Comparison of ENCODE assay signal across 8 cellular contexts in the genomic region with DNA sequence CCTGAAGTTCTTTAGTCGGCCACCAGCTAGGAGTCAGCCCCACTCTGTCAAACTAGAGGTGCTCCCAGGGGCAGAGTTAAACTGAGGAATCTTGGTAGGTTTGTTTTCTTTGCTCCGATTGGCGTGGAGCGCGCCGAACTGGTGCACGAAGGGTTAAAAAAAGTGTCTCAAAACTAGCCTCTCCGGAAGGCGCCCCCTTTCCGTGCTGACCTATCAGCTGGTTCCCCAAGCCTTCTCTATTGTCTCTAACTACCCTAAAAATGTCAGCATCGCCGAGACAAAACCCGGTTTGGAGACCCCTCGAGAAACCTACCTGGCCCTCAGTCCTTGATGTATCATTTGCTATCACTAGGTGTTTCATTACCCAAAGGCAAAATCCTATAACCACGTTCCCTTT. TPM values are rescaled to one million over a fixed set of nuclear protein-coding genes. Genes with fewer than 3 reads are reported as not detected.
DNase-seq lines count a peak whose midpoint lies in the region; ATAC-seq and TF ChIP-seq lines count a peak whose summit lies in the region.

No MANE protein-coding gene starts in this region.

- intact Hi-C loops in PC-3 (cut with micrococcal nuclease) = loop anchor here (1.0 to 10.0 kb wide), 8 partner anchors 30 to 970 kb away; no protein-coding TSS in a partner anchor
- intact Hi-C loops in psoas muscle (cut with DNase I) = loop anchor here (5.0 to 10.0 kb wide), 4 partner anchors 90 to 827 kb away; a partner anchor contains a TSS
- intact Hi-C loops in posterior vena cava (cut with DNase I) = loop anchor here in 1 of 2 donors (10.0 kb wide), 3 partner anchors 117 to 727 kb away; no protein-coding TSS in a partner anchor

- peaks cover 16% of the 10 kb centered on the region; the same call in 1 of the 2 replicates for H3K36me3 ChIP-seq in PC-3 (ENCODE audit: low read depth, low read length)
- no peaks in the 10 kb centered on the region for H3K36me3 ChIP-seq in psoas muscle (ENCODE audit: insufficient read depth in 1 of 2, low read depth in 1 of 2)

- H3K27ac ChIP-seq in PC-3 (ENCODE audit: low read length) (peak overlapping the region; percentile 84), psoas muscle (peak overlapping the region; percentile 89)

- peaks cover 41% of the 10 kb centered on the region for H4K20me1 ChIP-seq in PC-3 (ENCODE audit: low read length)

- H2AFZ ChIP-seq in PC-3 (ENCODE audit: low read length) = peak overlapping the region; percentile 42

- POLR2A ChIA-PET in PC-3 (lab: Charles Lee; ENCODE audit: unreplicated experiment) = interaction anchor here (0.6 kb wide), 3 partner anchors 36 to 1223 kb away, joined by 3 to 4 read pairs (median 3); no protein-coding TSS in a partner anchor

- BruUV-seq in PC-3 (replicated peaks; lab: Mats Ljungman, UMichigan) = no TSS peak

- H3K27me3 ChIP-seq in PC-3 (ENCODE audit: low read length) = no peaks in the 10 kb centered on the region
- H3K27me3 ChIP-seq in psoas muscle (ENCODE audit: insufficient read depth in 3 of 3, low read length in 2 of 3) = no peaks in the 10 kb centered on the region

- peaks cover 4% of the 10 kb centered on the region for H3F3A ChIP-seq in PC-3 (ENCODE audit: low read length, unreplicated experiment)

- WGBS in psoas muscle, 3 donors = 0 to 1% (median 0%) methylated on average over 15 of the region's 15 CpGs

- H3K4me1 ChIP-seq in PC-3 (ENCODE audit: insufficient read depth, low read length) (peaks cover 45% of the 10 kb centered on the region), psoas muscle (peaks cover 33% of the 10 kb centered on the region)

- CTCF ChIA-PET in PC-3 (lab: Charles Lee) = interaction anchor here (1.0 kb wide), 1 partner anchor 719 kb away, joined by 4 read pairs; no protein-coding TSS in a partner anchor

- H3K4me2 ChIP-seq in PC-3 (ENCODE audit: low read length) = peak overlapping the region; percentile 89

- H3K9me2 ChIP-seq in PC-3 (replicated peaks; ENCODE audit: low read length) = no peaks in the 10 kb centered on the region

- H3K4me3 ChIP-seq in PC-3 (ENCODE audit: low read length) (peak overlapping the region; percentile 78), foreskin fibroblast (ENCODE audit: low read depth in 1 of 2, low read length in 2 of 2) (peak overlapping the region; percentile 61 to 71), psoas muscle (peak overlapping the region; percentile 73)

- TF ChIP-seq CTCF in PC-3 (conservative IDR thresholded peaks at IDR 0.05; ENCODE audit: low read depth, low read length) = no peak; the same call in 1 of the 2 replicates
- TF ChIP-seq CTCF in foreskin fibroblast (IDR thresholded peaks at IDR 0.05; ENCODE audit: low read depth, low read length) = no peak
- TF ChIP-seq CTCF in psoas muscle (IDR thresholded peaks at IDR 0.05) = no peak

- DNase-seq in Daoy (ENCODE audit: low read depth) = peak; percentile 55
- peak; percentile 52 for DNase-seq in PC-3
- DNase-seq in foreskin fibroblast = no peak
- peak in 1 of 2 donors; percentile 61 for DNase-seq in psoas muscle
- no peak for DNase-seq in SHP77 treated with DMSO at 0.1 percent for 48 hours (lab: John Stamatoyannopoulos, UW)
- DNase-seq in activated CD8-positive, alpha-beta memory T cell treated with anti-CD3 and anti-CD28 coated beads, Interleukin-2, amount 50 U/mL, for 4 hours = no peak
- DNase-seq in posterior vena cava (ENCODE audit: low spot score) = no peak

- H3K79me2 ChIP-seq in PC-3 (ENCODE audit: low read length) = peaks cover 95% of the 10 kb centered on the region

- ATAC-seq in PC-3 (peak; percentile 1; the same call in 1 of the 2 replicates), psoas muscle (peak in 2 of 4 donors; percentile 10 to 17), HG03159 (IDR thresholded peaks at IDR 0.05; ENCODE audit: unreplicated experiment) (no peak)

- H3K9ac ChIP-seq in PC-3 (ENCODE audit: low read length) = peak overlapping the region; percentile 94

- H3K9me3 ChIP-seq in PC-3 (ENCODE audit: low read length) = no peaks in the 10 kb centered on the region
- H3K9me3 ChIP-seq in psoas muscle = no peaks in the 10 kb centered on the region

RNA-seq across cellular contexts. Expression of a gene that starts 2.2 kb away (rescaled TPM):
- 12.6 and 18.2 TPM in 2 replicates for total RNA-seq in Daoy (2014; rRNA removed; shearing (Covaris generic))
- total RNA-seq in PC-3 (2014; rRNA removed) (38.7 and 50.3 TPM in 2 replicates), psoas muscle (10 to 100 TPM in 2 of 4 donors, 1 to 10 TPM in 2; 5.1 to 35.4 (median 15.4) TPM), posterior vena cava (10 to 100 TPM in 1 of 2 donors, 1 to 10 TPM in 1; 10.0 to 17.2 TPM)
- 1 to 10 TPM in 2 of 3 donors, under 1 TPM in 1; 0.43 to 4.9 (median 1.9) TPM for polyA plus RNA-seq in psoas muscle

Comparison
In these comparisons a context has a peak if more than half of its experiments do, and no peak if none do; other contexts are left out.
1. DNase-seq: peak in Daoy (single experiment) and PC-3 (single experiment); none in foreskin fibroblast (0 of 2), SHP77 treated with DMSO at 0.1 percent for 48 hours (single experiment), activated CD8-positive, alpha-beta memory T cell treated with anti-CD3 and anti-CD28 coated beads, Interleukin-2, amount 50 U/mL, for 4 hours (single experiment) and posterior vena cava (single experiment).
2. Peak in every context shown above with its lines, with median percentiles within 50 percentile points of each other: H3K4me3 ChIP-seq.